12 cellular contexts compared by ENCODE assay signal in genomic region chr5:133106761-133107572, GRCh38. TPM values are rescaled to one million over a fixed set of nuclear protein-coding genes. Genes with fewer than 3 reads are reported as not detected.
DNase-seq lines count a peak whose midpoint lies in the region; ATAC-seq and TF ChIP-seq lines count a peak whose summit lies in the region.
"Had no signal": no experiment of that assay in that cellular context is flagged by ENCODE, and none has a peak within 500 bp of the region (broad histone marks: within the 10 kb centered on the region; RNA-seq: fewer than 3 reads in every experiment).

No MANE protein-coding gene starts in this region.

- peaks cover 75% of the 10 kb centered on the region for H3K4me1 ChIP-seq in DOHH2 (ENCODE audit: control insufficient read depth, low read length)
- no peaks in the 10 kb centered on the region for H3K4me1 ChIP-seq in mucosa of descending colon (ENCODE audit: low read depth)
- H3K4me1 ChIP-seq in colonic mucosa: no peaks in the 10 kb centered on the region
- H3K4me1 ChIP-seq in right cardiac atrium (ENCODE audit: control insufficient read depth, insufficient read depth, low read length): no peaks in the 10 kb centered on the region

- no peak for TF ChIP-seq CTCF in DOHH2 (IDR thresholded peaks at IDR 0.05; ENCODE audit: low read depth, low read length, poor library complexity, severe bottlenecking)
- no peak for TF ChIP-seq CTCF in activated CD8-positive, alpha-beta T cell treated with anti-CD3 and anti-CD28 coated beads for 36 hours (IDR thresholded peaks at IDR 0.05)
- no peak for TF ChIP-seq CTCF in mucosa of descending colon (IDR thresholded peaks at IDR 0.05)
- no peak for TF ChIP-seq CTCF in colonic mucosa (IDR thresholded peaks at IDR 0.05)

- DNase-seq in activated CD8-positive, alpha-beta T cell treated with anti-CD3 and anti-CD28 coated beads for 36 hours: no peak
- DNase-seq in mucosa of descending colon (no peak), colonic mucosa (no peak), right cardiac atrium (no peak), GM03348 (ENCODE audit: low spot score) (no peak)
- DNase-seq: mesenchymal stem cell, NCI-H1048, spleen, tibial artery had no signal

- H3K27ac Mint-ChIP-seq in activated CD8-positive, alpha-beta T cell treated with anti-CD3 and anti-CD28 coated beads for 36 hours: no peak overlapping the region

- WGBS in right cardiac atrium: 84% methylated on average over 8 of the region's 8 CpGs

- H3K27ac ChIP-seq in DOHH2 (ENCODE audit: low read depth, low read length) (peak overlapping the region; percentile 96), colonic mucosa (no peak overlapping the region), right cardiac atrium (ENCODE audit: low read length) (no peak overlapping the region)
- H3K27ac ChIP-seq: tibial artery had no signal

- no peak overlapping the region for H3K4me3 Mint-ChIP-seq in activated CD8-positive, alpha-beta T cell treated with anti-CD3 and anti-CD28 coated beads for 36 hours

- intact Hi-C loops in activated CD8-positive, alpha-beta T cell treated with anti-CD3 and anti-CD28 coated beads for 36 hours (cut with micrococcal nuclease): no loop called here
- intact Hi-C loops in mucosa of descending colon (cut with DNase I, micrococcal nuclease) (no loop called here), colonic mucosa (cut with DNase I) (no loop called here), right cardiac atrium (cut with DNase I) (no loop called here)

- no peaks in the 10 kb centered on the region for H3K9me3 Mint-ChIP-seq in activated CD8-positive, alpha-beta T cell treated with anti-CD3 and anti-CD28 coated beads for 36 hours

- H3K4me1 Mint-ChIP-seq in activated CD8-positive, alpha-beta T cell treated with anti-CD3 and anti-CD28 coated beads for 36 hours (ENCODE audit: low read depth): peaks cover 23% of the 10 kb centered on the region

- H3K4me3 ChIP-seq in DOHH2 (ENCODE audit: low read length) (peak overlapping the region; percentile 66), mucosa of descending colon (no peak overlapping the region), colonic mucosa (no peak overlapping the region), right cardiac atrium (ENCODE audit: low read length) (no peak overlapping the region)
- H3K4me3 ChIP-seq: spleen, tibial artery had no signal

- CTCF ChIA-PET in activated CD8-positive, alpha-beta T cell treated with anti-CD3 and anti-CD28 coated beads for 36 hours (lab: Charles Lee): interaction anchor here (0.9 kb wide), 1 partner anchor 180 kb away, joined by 3 read pairs; no protein-coding TSS in a partner anchor

- H3K27me3 Mint-ChIP-seq in activated CD8-positive, alpha-beta T cell treated with anti-CD3 and anti-CD28 coated beads for 36 hours: no peaks in the 10 kb centered on the region

- H3K9ac ChIP-seq in colonic mucosa (ENCODE audit: low read depth in 2 of 2, low read length in 2 of 2): no peak overlapping the region

- H3K9me2 ChIP-seq in DOHH2 (replicated peaks; ENCODE audit: control insufficient read depth, low read length): no peaks in the 10 kb centered on the region

- H3K36me3 Mint-ChIP-seq in activated CD8-positive, alpha-beta T cell treated with anti-CD3 and anti-CD28 coated beads for 36 hours (ENCODE audit: low read depth): peaks cover 32% of the 10 kb centered on the region

- H4K20me1 ChIP-seq in DOHH2 (ENCODE audit: control insufficient read depth, insufficient read depth, low read depth, low read length): no peaks in the 10 kb centered on the region

- POLR2A ChIA-PET in activated CD8-positive, alpha-beta T cell treated with anti-CD3 and anti-CD28 coated beads for 36 hours (lab: Charles Lee): no interaction called here

- ATAC-seq in GM21576 (IDR thresholded peaks at IDR 0.05; ENCODE audit: unreplicated experiment) (peak; percentile 32), mucosa of descending colon (peak; percentile 8), HG03457 (IDR thresholded peaks at IDR 0.05; ENCODE audit: unreplicated experiment) (no peak), right cardiac atrium (no peak)
- ATAC-seq in activated CD8-positive, alpha-beta T cell treated with anti-CD3 and anti-CD28 coated beads for 36 hours: peak; percentile 22

- no peaks in the 10 kb centered on the region for H3K9me3 ChIP-seq in DOHH2 (ENCODE audit: control insufficient read depth, insufficient read depth, low read length)
- H3K9me3 ChIP-seq in mucosa of descending colon: no peaks in the 10 kb centered on the region
- H3K9me3 ChIP-seq in colonic mucosa: no peaks in the 10 kb centered on the region
- H3K9me3 ChIP-seq in right cardiac atrium (ENCODE audit: control insufficient read depth, low read length): no peaks in the 10 kb centered on the region
- H3K9me3 ChIP-seq: spleen, tibial artery had no signal

- H3K27me3 ChIP-seq in DOHH2 (ENCODE audit: control insufficient read depth, low read length): no peaks in the 10 kb centered on the region
- H3K27me3 ChIP-seq in colonic mucosa: no peaks in the 10 kb centered on the region
- no peaks in the 10 kb centered on the region for H3K27me3 ChIP-seq in right cardiac atrium (ENCODE audit: control insufficient read depth, insufficient read depth)
- H3K27me3 ChIP-seq: spleen, tibial artery had no signal

- H3F3A ChIP-seq in DOHH2 (ENCODE audit: control insufficient read depth, insufficient read depth): peaks cover 62% of the 10 kb centered on the region

- H3K36me3 ChIP-seq in DOHH2 (ENCODE audit: control insufficient read depth, low read length) (peaks cover 44% of the 10 kb centered on the region), mucosa of descending colon (ENCODE audit: low read depth) (no peaks in the 10 kb centered on the region), colonic mucosa (peaks cover 12% of the 10 kb centered on the region)

- H3K79me2 ChIP-seq in DOHH2 (ENCODE audit: control insufficient read depth, low read length): peaks cover 25% of the 10 kb centered on the region

- peak overlapping the region; percentile 83 for H3K4me2 ChIP-seq in DOHH2 (ENCODE audit: low read length)

RNA-seq across cellular contexts. Expression of gene HSPA4, which starts 55.2 kb away (rescaled TPM):
- total RNA-seq in activated CD8-positive, alpha-beta T cell treated with anti-CD3 and anti-CD28 coated beads for 36 hours: 100 to 1,000 TPM; 229 to 232 TPM
- total RNA-seq in mucosa of descending colon (10 to 100 TPM; 64.1 to 77.2 (median 72.9) TPM), colonic mucosa (100 to 1,000 TPM in 1 of 2 donors, 10 to 100 TPM in 1; 91.2 to 132 TPM), right cardiac atrium (10 to 100 TPM; 77.5 to 88.8 (median 85.3) TPM)
- polyA plus RNA-seq in right cardiac atrium: 52.1 TPM

Comparison
In these comparisons a context has a peak if more than half of its experiments do, and no peak if none do; other contexts are left out.
1. ATAC-seq: peak in GM21576 (single experiment), activated CD8-positive, alpha-beta T cell treated with anti-CD3 and anti-CD28 coated beads for 36 hours (single experiment) and mucosa of descending colon (single experiment); none in HG03457 (single experiment) and right cardiac atrium (0 of 2).